In the genomic region with DNA sequence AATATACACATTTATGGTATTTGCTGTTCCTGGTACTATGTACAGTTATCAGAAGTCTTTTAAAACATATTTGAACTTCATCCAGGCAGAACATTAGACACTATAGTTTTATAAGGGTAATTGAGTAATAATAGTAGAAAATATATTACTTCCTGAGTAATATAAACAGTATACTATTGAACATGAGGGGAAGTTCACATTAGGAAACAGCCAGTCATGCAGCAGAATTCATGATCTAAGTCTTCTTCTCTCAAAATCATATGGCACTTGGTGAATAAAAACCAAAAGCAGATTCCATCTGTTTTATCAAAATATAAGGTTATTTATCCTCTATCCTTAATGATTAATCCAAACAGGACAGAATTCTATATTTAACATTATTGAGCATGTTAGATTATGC, we compare ENCODE assay signal across 2 cellular contexts.
TF ChIP-seq lines count a peak whose summit lies in the region.

No MANE protein-coding gene starts in this region.

TF ChIP-seq in A549, 52 proteins besides CTCF, POLR2A, EP300 and RAD21:
- no peak for TF ChIP-seq CHD2 (IDR thresholded peaks at IDR 0.05; ENCODE audit: low read length, partially characterized antibody)
- no peak for TF ChIP-seq ESRRA (IDR thresholded peaks at IDR 0.05; ENCODE audit: borderline replicate concordance, low read length)
- TF ChIP-seq, protein P1, sequence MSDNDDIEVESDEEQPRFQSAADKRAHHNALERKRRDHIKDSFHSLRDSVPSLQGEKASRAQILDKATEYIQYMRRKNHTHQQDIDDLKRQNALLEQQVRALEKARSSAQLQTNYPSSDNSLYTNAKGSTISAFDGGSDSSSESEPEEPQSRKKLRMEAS (IDR thresholded peaks at IDR 0.05): no peak
- no peak for TF ChIP-seq HEYL (CRISPR knock-in tag; IDR thresholded peaks at IDR 0.05)
- TF ChIP-seq HDAC2 (IDR thresholded peaks at IDR 0.05): no peak
- TF ChIP-seq RFX5 (IDR thresholded peaks at IDR 0.05): no peak
- TF ChIP-seq NR3C1 (IDR thresholded peaks at IDR 0.05): no peak
- no peak for TF ChIP-seq CBX2 (IDR thresholded peaks at IDR 0.05; ENCODE audit: borderline replicate concordance, low read depth)

TF ChIP-seq in endothelial cell of umbilical vein, 7 proteins besides CTCF, POLR2A, EP300 and RAD21:
- no peak for TF ChIP-seq MYC (IDR thresholded peaks at IDR 0.05; ENCODE audit: low read depth, low read length)
- TF ChIP-seq FOS (IDR thresholded peaks at IDR 0.05; ENCODE audit: borderline replicate concordance, insufficient read depth, low read length): no peak
- TF ChIP-seq JUN (IDR thresholded peaks at IDR 0.05; ENCODE audit: borderline replicate concordance, insufficient read depth, insufficient read length, low read depth): no peak
- TF ChIP-seq POLR2AphosphoS5 (IDR thresholded peaks at IDR 0.05; ENCODE audit: insufficient read depth, low read depth, low read length): no peak
- no peak for TF ChIP-seq EZH2 (IDR thresholded peaks at IDR 0.05; ENCODE audit: borderline replicate concordance, low read depth, low read length, severe bottlenecking)
- TF ChIP-seq GATA2 (IDR thresholded peaks at IDR 0.05; ENCODE audit: insufficient read depth, insufficient read length, low read depth, low read length): no peak
- TF ChIP-seq, protein P1 (IDR thresholded peaks at IDR 0.05; ENCODE audit: insufficient read depth, insufficient read length): no peak
